Comparison of ENCODE assay signal across 21 cellular contexts in the genomic region with DNA sequence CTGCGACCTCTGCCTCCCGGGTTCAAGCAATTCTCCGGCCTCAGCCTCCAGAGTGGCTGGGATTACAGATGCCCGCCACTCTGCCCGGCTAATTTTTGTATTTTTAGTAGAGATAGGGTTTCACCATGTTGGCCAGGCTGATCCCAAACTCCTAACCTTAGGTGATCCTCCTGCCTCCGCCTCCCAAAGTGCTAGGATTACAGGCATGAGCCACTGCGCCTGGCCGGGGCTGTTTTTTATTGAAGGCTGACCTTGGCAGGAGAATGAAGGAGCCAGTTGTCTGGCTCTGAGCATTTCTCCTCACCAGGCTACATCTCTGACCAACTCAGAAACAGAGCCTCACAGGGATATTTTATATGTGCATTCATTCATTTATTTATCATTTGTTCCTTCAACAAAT. TPM values are rescaled to one million over a fixed set of nuclear protein-coding genes. Genes with fewer than 3 reads are reported as not detected.
"Had no signal": no experiment of that assay in that cellular context is flagged by ENCODE, and none has a peak within 500 bp of the region (broad histone marks: within the 10 kb centered on the region; RNA-seq: fewer than 3 reads in every experiment).

No MANE protein-coding gene starts in this region.

- H3K4me1 ChIP-seq: psoas muscle, uterus had no signal

- H3K4me3 ChIP-seq: left lung, tibial artery, uterus had no signal

- H3K36me3 ChIP-seq: left lung, tibial artery, uterus, WERI-Rb-1 had no signal

- DNase-seq: activated CD4-positive, alpha-beta T cell treated with anti-CD3 and anti-CD28 coated beads for 36 hours; activated CD4-positive, alpha-beta T cell treated with anti-CD3 and anti-CD28 coated beads, Interleukin-2, amount 50 U/mL, for 48 hours; activated naive CD8-positive, alpha-beta T cell treated with anti-CD3 and anti-CD28 coated beads for 36 hours; amygdala; effector memory CD8-positive, alpha-beta T cell; foreskin fibroblast; hippocampal formation; left lung; psoas muscle; right cardiac atrium; stimulated activated naive CD8-positive, alpha-beta T cell treated with anti-CD3 and anti-CD28 coated beads, Interleukin-15, Interleukin-2, amounts not matched to agents 100 U/mL and 50 U/mL, for 24 hours; substantia nigra; tibial artery; uterus had no signal

- H3K9me3 ChIP-seq: left lung, psoas muscle, tibial artery, uterus had no signal

- H3K27ac ChIP-seq: psoas muscle, tibial artery, uterus, WERI-Rb-1 had no signal

- H3K27me3 ChIP-seq: tibial artery, uterus had no signal

RNA-seq across cellular contexts. Expression of a gene that starts 8.4 kb away (rescaled TPM):
- total RNA-seq: activated CD4-positive, alpha-beta T cell treated with anti-CD3 and anti-CD28 coated beads for 36 hours; activated naive CD8-positive, alpha-beta T cell treated with anti-CD3 and anti-CD28 coated beads for 36 hours; cardiac septum; dermis microvascular lymphatic vessel endothelial cell; glomerular endothelial cell; left lung; myocyte; osteoblast; psoas muscle; right cardiac atrium had no signal
- polyA plus RNA-seq: neural cell, psoas muscle, right cardiac atrium had no signal
